ENCODE assay signal across 23 cellular contexts in the genomic region with DNA sequence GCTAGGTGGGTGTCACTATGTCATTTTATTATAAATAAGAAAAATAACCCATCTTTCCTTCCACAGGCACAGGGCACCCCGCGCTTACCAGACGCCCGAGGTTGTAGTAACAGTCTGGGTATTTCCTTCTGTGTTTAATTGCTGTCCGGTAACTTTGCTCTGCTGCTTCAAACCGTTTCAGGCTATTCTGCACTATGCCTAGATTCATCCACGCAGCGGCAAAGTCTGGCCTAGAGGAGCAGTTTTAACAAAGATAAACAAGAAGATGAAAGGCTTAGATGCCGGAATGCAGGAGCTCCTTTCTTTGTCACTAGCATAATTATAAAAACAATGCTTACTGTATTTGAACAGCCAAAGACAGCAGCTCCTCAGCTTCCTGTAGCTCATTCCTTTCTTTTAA.
"Had no signal": no experiment of that assay in that cellular context is flagged by ENCODE, and none has a peak within 500 bp of the region (broad histone marks: within the 10 kb centered on the region; RNA-seq: fewer than 3 reads in every experiment).

No MANE protein-coding gene starts in this region.

- H3K9me3 Mint-ChIP-seq: activated naive CD4-positive, alpha-beta T cell treated with anti-CD3 and anti-CD28 coated beads, Interleukin-2, amount 50 U/mL, for 24 hours; natural killer cell treated with Interleukin-12 subunit alpha and Interleukin-12 subunit beta and Interleukin-15 and Interleukin-18, amount 100 ng/mL, for 72 hours; T-helper 2 cell treated with Interferon-gamma antibody and Interleukin-4, amounts not matched to agents 5 μg/mL and 100 μg/mL, for 36 hours had no signal

- H3K4me3 ChIP-seq: body of pancreas, esophagus squamous epithelium, heart right ventricle, left ventricle myocardium inferior, lung, tibial nerve had no signal

- H3K27ac ChIP-seq: body of pancreas, epithelial cell of prostate, esophagus squamous epithelium, heart right ventricle, left ventricle myocardium inferior, tibial nerve had no signal

- ATAC-seq: activated CD4-positive, alpha-beta T cell treated with anti-CD3 and anti-CD28 coated beads for 36 hours; activated CD8-positive, alpha-beta memory T cell treated with anti-CD3 and anti-CD28 coated beads, Interleukin-2, amount 10 ng/mL, durations not matched to agents 7 days and 5 days; activated CD8-positive, alpha-beta T cell treated with anti-CD3 and anti-CD28 coated beads, Interleukin-2, amount 10 ng/mL, durations not matched to agents 7 days and 5 days; activated naive CD8-positive, alpha-beta T cell treated with anti-CD3 and anti-CD28 coated beads, Interleukin-2, amount 50 U/mL, for 24 hours; body of pancreas; heart right ventricle; natural killer cell treated with Interleukin-12 subunit alpha and Interleukin-12 subunit beta and Interleukin-15 and Interleukin-18, amount 100 ng/mL, for 72 hours; right cardiac atrium had no signal

- H3K4me1 Mint-ChIP-seq: activated naive CD8-positive, alpha-beta T cell treated with anti-CD3 and anti-CD28 coated beads, Interleukin-2, amount 50 U/mL, for 24 hours had no signal

- H3K27me3 ChIP-seq: body of pancreas, esophagus squamous epithelium, heart right ventricle, tibial nerve had no signal

- H3K9me3 ChIP-seq: body of pancreas, esophagus squamous epithelium, heart right ventricle, left ventricle myocardium inferior, tibial nerve had no signal

- H3K4me1 ChIP-seq: body of pancreas, esophagus squamous epithelium, heart right ventricle, left ventricle myocardium inferior, tibial nerve had no signal

- H3K27ac Mint-ChIP-seq: activated CD4-positive, alpha-beta T cell treated with anti-CD3 and anti-CD28 coated beads for 36 hours; activated CD8-positive, alpha-beta memory T cell treated with anti-CD3 and anti-CD28 coated beads, Interleukin-2, amount 10 ng/mL, durations not matched to agents 7 days and 5 days; activated CD8-positive, alpha-beta T cell treated with anti-CD3 and anti-CD28 coated beads, Interleukin-2, amount 10 ng/mL, durations not matched to agents 7 days and 5 days; activated naive CD4-positive, alpha-beta T cell treated with anti-CD3 and anti-CD28 coated beads, Interleukin-2, amount 50 U/mL, for 24 hours; activated naive CD8-positive, alpha-beta T cell treated with anti-CD3 and anti-CD28 coated beads, Interleukin-2, amount 50 U/mL, for 24 hours; activated T-helper 2 cell treated with anti-CD3 and anti-CD28 coated beads, Interferon-gamma antibody, Interleukin-2, Interleukin-4, amounts not matched to agents 10 μg/mL and 5 μg/mL and 100 μg/mL, durations not matched to agents 14 hours and 24 hours and 36 hours; T-helper 2 cell treated with Interferon-gamma antibody and Interleukin-4, amounts not matched to agents 5 μg/mL and 100 μg/mL, for 36 hours had no signal

- H3K27me3 Mint-ChIP-seq: activated CD4-positive, alpha-beta T cell treated with anti-CD3 and anti-CD28 coated beads for 36 hours; activated CD8-positive, alpha-beta memory T cell treated with anti-CD3 and anti-CD28 coated beads, Interleukin-2, amount 10 ng/mL, durations not matched to agents 7 days and 5 days; activated naive CD4-positive, alpha-beta T cell treated with anti-CD3 and anti-CD28 coated beads, Interleukin-2, amount 50 U/mL, for 24 hours; activated naive CD8-positive, alpha-beta T cell treated with anti-CD3 and anti-CD28 coated beads, Interleukin-2, amount 50 U/mL, for 24 hours; natural killer cell treated with Interleukin-12 subunit alpha and Interleukin-12 subunit beta and Interleukin-15 and Interleukin-18, amount 100 ng/mL, for 72 hours had no signal

- H3K4me3 Mint-ChIP-seq: activated CD4-positive, alpha-beta T cell treated with anti-CD3 and anti-CD28 coated beads for 36 hours; activated CD8-positive, alpha-beta memory T cell treated with anti-CD3 and anti-CD28 coated beads, Interleukin-2, amount 10 ng/mL, durations not matched to agents 7 days and 5 days; activated CD8-positive, alpha-beta T cell treated with anti-CD3 and anti-CD28 coated beads, Interleukin-2, amount 10 ng/mL, durations not matched to agents 7 days and 5 days; activated naive CD4-positive, alpha-beta T cell treated with anti-CD3 and anti-CD28 coated beads, Interleukin-2, amount 50 U/mL, for 24 hours; activated naive CD8-positive, alpha-beta T cell treated with anti-CD3 and anti-CD28 coated beads, Interleukin-2, amount 50 U/mL, for 24 hours; natural killer cell treated with Interleukin-12 subunit alpha and Interleukin-12 subunit beta and Interleukin-15 and Interleukin-18, amount 100 ng/mL, for 72 hours; T-helper 2 cell treated with Interferon-gamma antibody and Interleukin-4, amounts not matched to agents 5 μg/mL and 100 μg/mL, for 36 hours had no signal

- DNase-seq: activated CD4-positive, alpha-beta T cell treated with anti-CD3 and anti-CD28 coated beads for 36 hours; activated CD4-positive, CD25-positive, alpha-beta regulatory T cell; activated CD8-positive, alpha-beta memory T cell treated with anti-CD3 and anti-CD28 coated beads, Interleukin-2, amount 10 ng/mL, durations not matched to agents 7 days and 5 days; activated CD8-positive, alpha-beta T cell treated with anti-CD3 and anti-CD28 coated beads, Interleukin-2, amount 10 ng/mL, durations not matched to agents 7 days and 5 days; activated naive CD8-positive, alpha-beta T cell treated with anti-CD3 and anti-CD28 coated beads, Interleukin-2, amount 50 U/mL, for 24 hours; activated T-cell treated with anti-CD3 and anti-CD28 coated beads, Interleukin-2, amount 50 U/mL, for 48 hours; body of pancreas; cortex of kidney; esophagus squamous epithelium; foreskin melanocyte; heart right ventricle; left ventricle myocardium inferior; mesendoderm; right cardiac atrium; stimulated activated CD4-positive, alpha-beta T cell treated with anti-CD3 and anti-CD28 coated beads, Interleukin-2, amount 100 ng/mL, for 48 hours; stimulated activated naive CD4-positive, alpha-beta T cell treated with Interleukin-2 at 50 U/mL for 16 hours had no signal
